ENCODE assay signal across 16 cellular contexts in the genomic region with DNA sequence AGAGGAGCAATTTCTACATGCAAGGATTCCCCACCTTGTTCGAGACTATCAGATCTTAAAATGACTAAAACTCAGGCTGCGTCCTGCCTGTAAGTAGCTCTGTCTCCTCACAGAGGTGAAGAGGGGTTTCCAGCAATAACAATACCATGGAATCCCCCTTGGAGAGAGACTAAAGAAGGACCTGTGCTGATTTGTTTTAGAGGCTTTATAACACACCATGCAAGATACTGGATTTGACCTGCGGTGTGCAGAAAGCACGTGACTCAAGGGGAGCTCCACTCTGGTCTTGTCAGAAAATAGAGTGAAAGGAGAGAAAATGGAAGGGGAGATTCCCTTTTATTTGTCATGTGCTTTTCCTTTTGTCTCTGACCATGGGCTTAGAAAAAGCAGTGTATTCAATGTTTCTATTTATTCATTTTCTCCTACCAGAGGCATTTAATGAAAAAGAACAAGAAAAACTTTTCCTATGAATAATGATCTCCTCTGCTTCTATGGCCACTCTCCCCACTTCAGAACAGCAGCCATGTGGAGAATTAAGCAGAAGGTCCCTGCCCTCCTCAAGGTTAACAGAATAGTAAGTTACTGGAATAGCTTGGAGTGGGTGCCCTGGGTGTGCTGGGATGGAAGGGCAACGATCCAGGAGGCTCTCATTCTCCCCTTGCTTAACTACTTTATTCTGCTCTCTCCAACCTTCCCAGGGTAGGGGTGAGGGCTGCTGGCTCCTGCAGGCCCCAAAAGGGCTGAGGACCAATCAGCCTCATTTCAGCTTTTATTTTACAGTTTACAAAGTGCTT. TPM values are rescaled to one million over a fixed set of nuclear protein-coding genes. Genes with fewer than 3 reads are reported as not detected.
DNase-seq lines count a peak whose midpoint lies in the region; ATAC-seq lines count a peak whose summit lies in the region.
"Had no signal": no experiment of that assay in that cellular context is flagged by ENCODE, and none has a peak within 500 bp of the region (broad histone marks: within the 10 kb centered on the region; RNA-seq: fewer than 3 reads in every experiment).

No MANE protein-coding gene starts in this region.

- peaks cover 3% of the 10 kb centered on the region for H3K4me1 Mint-ChIP-seq in T-helper 1 cell treated with Interleukin-12 subunit alpha and Interleukin-12 subunit beta and Interleukin-4 antibody, amounts not matched to agents 30 μg/mL and 1 μg/mL, for 36 hours (ENCODE audit: low read depth)
- H3K4me1 Mint-ChIP-seq in T-cell (peaks cover 0 to 6% (median 0%) of the 10 kb centered on the region in 3 donors), memory B cell (peaks cover 17% of the 10 kb centered on the region)
- H3K4me1 Mint-ChIP-seq: CD14-positive monocyte, neural crest cell had no signal

- H3K9me3 Mint-ChIP-seq in T-helper 1 cell treated with Interleukin-12 subunit alpha and Interleukin-12 subunit beta and Interleukin-4 antibody, amounts not matched to agents 30 μg/mL and 1 μg/mL, for 36 hours = no peaks in the 10 kb centered on the region
- H3K9me3 Mint-ChIP-seq in T-cell (no peaks in the 10 kb centered on the region), memory B cell (no peaks in the 10 kb centered on the region)
- H3K9me3 Mint-ChIP-seq: CD14-positive monocyte, neural crest cell had no signal

- CTCF ChIA-PET in T-cell (lab: Charles Lee) = interaction anchor here in 1 of 2 donors (1.2 kb wide), 1 partner anchor 311 kb away, joined by 4 read pairs; no protein-coding TSS in a partner anchor

- DNase-seq in T-helper 1 cell = no peak
- DNase-seq in T-cell = no peak
- no peak for DNase-seq in memory B cell (ENCODE audit: low spot score in 2 of 2)
- DNase-seq in NCI-H1092 (lab: John Stamatoyannopoulos, UW) = no peak
- DNase-seq in HUDEP-2 (lab: John Stamatoyannopoulos, UW; ENCODE audit: unreplicated experiment in 76 of 76) = no peak
- DNase-seq: mesenchymal stem cell, NCI-H1105 treated with DMSO at 0.1 percent for 48 hours, right cardiac atrium, stomach, WERI-Rb-1 had no signal

- POLR2A ChIA-PET in T-cell (lab: Charles Lee) = no interaction called here

- H3K27ac Mint-ChIP-seq in T-helper 1 cell treated with Interleukin-12 subunit alpha and Interleukin-12 subunit beta and Interleukin-4 antibody, amounts not matched to agents 30 μg/mL and 1 μg/mL, for 36 hours = peak overlapping the region; percentile 7
- H3K27ac Mint-ChIP-seq in T-cell (peak overlapping the region; percentile 52 to 58), memory B cell (peak overlapping the region; percentile 53)

- no peak overlapping the region for H3K4me3 Mint-ChIP-seq in T-helper 1 cell treated with Interleukin-12 subunit alpha and Interleukin-12 subunit beta and Interleukin-4 antibody, amounts not matched to agents 30 μg/mL and 1 μg/mL, for 36 hours
- no peak overlapping the region for H3K4me3 Mint-ChIP-seq in T-cell
- H3K4me3 Mint-ChIP-seq in memory B cell = peak overlapping the region; percentile 50
- H3K4me3 Mint-ChIP-seq: CD14-positive monocyte, neural crest cell had no signal

- H3K36me3 Mint-ChIP-seq in T-helper 1 cell treated with Interleukin-12 subunit alpha and Interleukin-12 subunit beta and Interleukin-4 antibody, amounts not matched to agents 30 μg/mL and 1 μg/mL, for 36 hours (ENCODE audit: low read depth) = peaks cover 32% of the 10 kb centered on the region
- H3K36me3 Mint-ChIP-seq in T-cell (peaks cover 37% of the 10 kb centered on the region), memory B cell (peaks cover 9% of the 10 kb centered on the region)

- no peaks in the 10 kb centered on the region for H3K27me3 Mint-ChIP-seq in T-helper 1 cell treated with Interleukin-12 subunit alpha and Interleukin-12 subunit beta and Interleukin-4 antibody, amounts not matched to agents 30 μg/mL and 1 μg/mL, for 36 hours (ENCODE audit: low read depth)
- H3K27me3 Mint-ChIP-seq in T-cell (no peaks in the 10 kb centered on the region), memory B cell (no peaks in the 10 kb centered on the region)

- ATAC-seq in GM18868 (IDR thresholded peaks at IDR 0.05; ENCODE audit: unreplicated experiment) (peak; percentile 84), T-cell (replicated peaks in 1 of 4) (no peak), memory B cell (ENCODE audit: low read depth) (peak; percentile 38), GM18861 (IDR thresholded peaks at IDR 0.05; ENCODE audit: unreplicated experiment) (no peak)
- ATAC-seq: SK-N-SH treated with all-trans-retinoic acid at 6 μM for 48 hours had no signal

RNA-seq across cellular contexts. Expression of gene MRPS10, which starts 19.2 kb away (rescaled TPM):
- 10 to 100 TPM; 17.6 to 23.6 (median 20.5) TPM for total RNA-seq in T-cell

RNA-seq across cellular contexts. Expression of gene GUCA1B, which starts 42.1 kb away (rescaled TPM):
- 1 to 10 TPM; 1.3 to 5.3 (median 3.6) TPM for total RNA-seq in T-cell

Comparison
In these comparisons a context has a peak if more than half of its experiments do, and no peak if none do; other contexts are left out.
1. ATAC-seq: peak in GM18868 (single experiment) and memory B cell (single experiment); none in T-cell (0 of 4) and GM18861 (single experiment).
2. Peak in every context shown above with its lines, with median percentiles within 50 percentile points of each other: H3K27ac Mint-ChIP-seq.